Comparison of ENCODE assay signal across 21 cellular contexts in the genomic region with DNA sequence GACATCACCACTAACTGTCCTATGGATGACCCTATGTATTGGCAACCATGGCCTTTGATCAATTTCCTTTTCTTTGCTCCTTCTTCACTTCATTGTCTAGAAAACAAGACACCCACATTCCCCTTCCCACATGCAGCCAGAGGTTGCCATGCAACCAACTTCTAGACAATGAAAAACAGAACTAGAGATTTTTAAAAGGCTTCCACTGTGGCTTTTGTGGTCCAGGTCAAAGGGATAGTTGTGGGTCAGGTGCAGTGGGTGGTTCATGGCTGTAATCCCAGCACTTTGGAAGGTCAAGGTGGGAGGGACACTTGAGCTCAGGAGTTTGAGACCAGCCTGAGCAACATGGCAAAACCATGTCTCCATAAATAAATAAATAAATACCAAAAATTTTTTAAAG.
"Had no signal": no experiment of that assay in that cellular context is flagged by ENCODE, and none has a peak within 500 bp of the region (broad histone marks: within the 10 kb centered on the region; RNA-seq: fewer than 3 reads in every experiment).

No MANE protein-coding gene starts in this region.

- FAIRE-seq: islet of Langerhans, pancreas had no signal

- H3K36me3 ChIP-seq: adrenal gland, ascending aorta, esophagus squamous epithelium, gastroesophageal sphincter, pancreas, right lobe of liver, tibial artery had no signal

- H3K27me3 ChIP-seq: adrenal gland, ascending aorta, esophagus squamous epithelium, gastroesophageal sphincter, pancreas, right lobe of liver, tibial artery had no signal

- H3K4me1 ChIP-seq: adrenal gland, ascending aorta, esophagus squamous epithelium, gastroesophageal sphincter, pancreas, right lobe of liver, tibial artery had no signal

- DNase-seq: activated CD4-positive, alpha-beta T cell treated with anti-CD3 and anti-CD28 coated beads for 1 hour; activated CD4-positive, alpha-beta T cell treated with anti-CD3 and anti-CD28 coated beads, Interleukin-2, amount 50 U/mL, for 1 hour; activated CD8-positive, alpha-beta T cell treated with anti-CD3 and anti-CD28 coated beads, Interleukin-2, amount 10 ng/mL, durations not matched to agents 7 days and 5 days; activated T-cell treated with anti-CD3 and anti-CD28 coated beads, Interleukin-2, amount 50 U/mL, for 1 hour; adrenal gland; cerebellar nuclear complex; esophagus squamous epithelium; hypothalamus; left ventricle myocardium superior; midbrain; natural killer cell; pancreas; right lobe of liver; stimulated activated CD4-positive, alpha-beta T cell treated with anti-CD3 and anti-CD28 coated beads, Interleukin-1b, Interleukin-23, amount 100 ng/mL, for 48 hours; stimulated activated naive CD8-positive, alpha-beta T cell treated with anti-CD3 and anti-CD28 coated beads, Interleukin-15, amount 100 ng/mL, for 72 hours; tibial artery had no signal

- H3K4me3 ChIP-seq: adrenal gland, ascending aorta, coronary artery, esophagus squamous epithelium, gastroesophageal sphincter, pancreas, right lobe of liver, skin epidermis, tibial artery had no signal

- H3K27ac ChIP-seq: adrenal gland, ascending aorta, coronary artery, esophagus squamous epithelium, gastroesophageal sphincter, pancreas, right lobe of liver, skin epidermis, tibial artery had no signal

- H3K9me3 ChIP-seq: adrenal gland, ascending aorta, esophagus squamous epithelium, gastroesophageal sphincter, pancreas, right lobe of liver, tibial artery had no signal
